Comparison of ENCODE assay signal across 26 cellular contexts in the genomic region with DNA sequence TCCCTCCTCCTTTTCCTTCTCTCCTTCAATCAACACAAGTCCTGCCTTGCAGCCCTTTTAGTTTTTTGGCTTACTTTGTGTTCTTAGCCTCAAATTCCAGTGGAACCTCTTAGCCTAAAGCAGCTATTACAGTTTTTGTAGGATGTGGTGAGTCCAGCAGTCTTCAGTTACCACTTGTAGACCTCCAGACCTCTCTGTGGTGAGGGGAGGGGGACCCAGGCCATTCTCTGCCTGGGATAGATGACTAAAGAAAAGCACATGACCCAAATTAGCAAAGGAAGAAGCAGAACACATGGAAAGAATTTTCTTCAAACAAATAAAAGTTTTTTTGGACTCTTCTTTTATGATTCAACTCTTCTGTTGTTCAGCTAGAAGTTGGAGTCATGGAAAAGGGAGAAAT.
"Had no signal": no experiment of that assay in that cellular context is flagged by ENCODE, and none has a peak within 500 bp of the region (broad histone marks: within the 10 kb centered on the region; RNA-seq: fewer than 3 reads in every experiment).

No MANE protein-coding gene starts in this region.

- H3K4me1 Mint-ChIP-seq: activated B cell treated with CpG ODN at 0.5 μM for 24 hours; activated CD4-positive, alpha-beta T cell treated with anti-CD3 and anti-CD28 coated beads for 36 hours; memory B cell; nephron progenitor cell; stimulated activated effector memory CD8-positive, alpha-beta T cell treated with anti-CD3 and anti-CD28 coated beads, Interleukin-12 subunit alpha, Interleukin-12 subunit beta, amount 100 ng/mL, for 72 hours had no signal

- H3K27me3 Mint-ChIP-seq: activated B cell treated with CpG ODN at 0.5 μM for 24 hours; activated CD4-positive, alpha-beta T cell treated with anti-CD3 and anti-CD28 coated beads for 36 hours; memory B cell had no signal

- H3K36me3 Mint-ChIP-seq: memory B cell; stimulated activated effector memory CD8-positive, alpha-beta T cell treated with anti-CD3 and anti-CD28 coated beads, Interleukin-12 subunit alpha, Interleukin-12 subunit beta, amount 100 ng/mL, for 72 hours had no signal

- ATAC-seq: activated CD4-positive, alpha-beta T cell treated with anti-CD3 and anti-CD28 coated beads for 36 hours; activated T-cell treated with anti-CD3 and anti-CD28 coated beads, Interleukin-2, amount 50 U/mL, for 4 hours; heart left ventricle; left colon; psoas muscle; right cardiac atrium; stimulated activated effector memory CD8-positive, alpha-beta T cell treated with anti-CD3 and anti-CD28 coated beads, Interleukin-12 subunit alpha, Interleukin-12 subunit beta, amount 100 ng/mL, for 72 hours had no signal

- H3K27ac Mint-ChIP-seq: activated B cell treated with CpG ODN at 0.5 μM for 24 hours; activated CD4-positive, alpha-beta T cell treated with anti-CD3 and anti-CD28 coated beads for 36 hours; activated T-helper 2 cell treated with anti-CD3 and anti-CD28 coated beads, Interferon-gamma antibody, Interleukin-2, Interleukin-4, amounts not matched to agents 10 μg/mL and 5 μg/mL and 100 μg/mL, durations not matched to agents 14 hours and 24 hours and 36 hours; memory B cell; nephron progenitor cell; stimulated activated effector memory CD8-positive, alpha-beta T cell treated with anti-CD3 and anti-CD28 coated beads, Interleukin-12 subunit alpha, Interleukin-12 subunit beta, amount 100 ng/mL, for 72 hours had no signal

- H3K4me3 ChIP-seq: heart left ventricle, pancreas, psoas muscle, stomach, transverse colon, vagina had no signal

- H3K4me3 Mint-ChIP-seq: activated B cell treated with CpG ODN at 0.5 μM for 24 hours; activated CD4-positive, alpha-beta T cell treated with anti-CD3 and anti-CD28 coated beads for 36 hours; activated T-cell treated with anti-CD3 and anti-CD28 coated beads, Interleukin-2, amount 50 U/mL, for 4 hours; memory B cell; nephron progenitor cell; stimulated activated effector memory CD8-positive, alpha-beta T cell treated with anti-CD3 and anti-CD28 coated beads, Interleukin-12 subunit alpha, Interleukin-12 subunit beta, amount 100 ng/mL, for 72 hours had no signal

- DNase-seq: activated B cell treated with CpG ODN at 0.5 μM for 24 hours; activated CD4-positive, alpha-beta T cell treated with anti-CD3 and anti-CD28 coated beads for 36 hours; activated CD4-positive, alpha-beta T cell treated with anti-CD3 and anti-CD28 coated beads, Interleukin-2, amount 50 U/mL, for 48 hours; activated CD8-positive, alpha-beta memory T cell treated with anti-CD3 and anti-CD28 coated beads, Interleukin-2, amount 50 U/mL, for 48 hours; activated naive CD4-positive, alpha-beta T cell treated with Interleukin-2 at 50 U/mL for 16 hours; activated T-cell treated with anti-CD3 and anti-CD28 coated beads, Interleukin-2, amount 50 U/mL, for 4 hours; amygdala; brain microvascular endothelial cell; caudate nucleus; dermis blood vessel endothelial cell; effector CD8-positive, alpha-beta T cell; erythroblast; heart left ventricle; left colon; nephron progenitor cell; pancreas; psoas muscle; right cardiac atrium; stimulated activated CD4-positive, alpha-beta T cell treated with anti-CD3 and anti-CD28 coated beads, Interleukin-2, amount 100 ng/mL, for 24 hours; stomach; T-helper 9 cell; transverse colon had no signal

- H3K9me3 Mint-ChIP-seq: nephron progenitor cell had no signal
